In the genomic region with DNA sequence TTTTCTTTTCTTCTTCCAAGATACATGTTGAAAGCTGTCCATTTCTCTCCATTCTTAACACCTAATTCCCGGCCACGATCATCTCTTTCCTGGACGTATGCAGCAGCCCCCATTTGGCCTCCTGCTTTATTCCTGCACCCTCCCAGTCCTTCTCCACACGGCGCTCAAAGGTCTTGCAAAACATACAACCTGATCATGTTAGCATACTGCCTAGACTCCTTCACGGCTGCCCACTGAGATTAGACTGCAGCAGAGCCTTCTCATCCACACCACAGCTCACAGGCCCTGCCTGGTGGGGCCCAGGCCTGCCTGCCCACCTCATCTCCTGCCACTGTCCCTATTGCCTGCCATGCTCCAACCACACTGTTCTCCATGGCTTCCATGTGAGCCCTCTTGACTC, we compare ENCODE assay signal across 1 cellular context.
TF ChIP-seq lines count a peak whose summit lies in the region.

No MANE protein-coding gene starts in this region.

TF ChIP-seq in HepG2, 621 proteins besides CTCF, POLR2A, EP300 and RAD21:
- TF ChIP-seq ZBTB25 (CRISPR knock-in tag; IDR thresholded peaks at IDR 0.05): no peak
- TF ChIP-seq, protein P1, sequence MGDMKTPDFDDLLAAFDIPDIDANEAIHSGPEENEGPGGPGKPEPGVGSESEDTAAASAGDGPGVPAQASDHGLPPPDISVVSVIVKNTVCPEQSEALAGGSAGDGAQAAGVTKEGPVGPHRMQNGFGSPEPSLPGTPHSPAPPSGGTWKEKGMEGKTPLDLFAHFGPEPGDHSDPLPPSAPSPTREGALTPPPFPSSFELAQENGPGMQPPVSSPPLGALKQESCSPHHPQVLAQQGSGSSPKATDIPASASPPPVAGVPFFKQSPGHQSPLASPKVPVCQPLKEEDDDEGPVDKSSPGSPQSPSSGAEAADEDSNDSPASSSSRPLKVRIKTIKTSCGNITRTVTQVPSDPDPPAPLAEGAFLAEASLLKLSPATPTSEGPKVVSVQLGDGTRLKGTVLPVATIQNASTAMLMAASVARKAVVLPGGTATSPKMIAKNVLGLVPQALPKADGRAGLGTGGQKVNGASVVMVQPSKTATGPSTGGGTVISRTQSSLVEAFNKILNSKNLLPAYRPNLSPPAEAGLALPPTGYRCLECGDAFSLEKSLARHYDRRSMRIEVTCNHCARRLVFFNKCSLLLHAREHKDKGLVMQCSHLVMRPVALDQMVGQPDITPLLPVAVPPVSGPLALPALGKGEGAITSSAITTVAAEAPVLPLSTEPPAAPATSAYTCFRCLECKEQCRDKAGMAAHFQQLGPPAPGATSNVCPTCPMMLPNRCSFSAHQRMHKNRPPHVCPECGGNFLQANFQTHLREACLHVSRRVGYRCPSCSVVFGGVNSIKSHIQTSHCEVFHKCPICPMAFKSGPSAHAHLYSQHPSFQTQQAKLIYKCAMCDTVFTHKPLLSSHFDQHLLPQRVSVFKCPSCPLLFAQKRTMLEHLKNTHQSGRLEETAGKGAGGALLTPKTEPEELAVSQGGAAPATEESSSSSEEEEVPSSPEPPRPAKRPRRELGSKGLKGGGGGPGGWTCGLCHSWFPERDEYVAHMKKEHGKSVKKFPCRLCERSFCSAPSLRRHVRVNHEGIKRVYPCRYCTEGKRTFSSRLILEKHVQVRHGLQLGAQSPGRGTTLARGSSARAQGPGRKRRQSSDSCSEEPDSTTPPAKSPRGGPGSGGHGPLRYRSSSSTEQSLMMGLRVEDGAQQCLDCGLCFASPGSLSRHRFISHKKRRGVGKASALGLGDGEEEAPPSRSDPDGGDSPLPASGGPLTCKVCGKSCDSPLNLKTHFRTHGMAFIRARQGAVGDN (CRISPR knock-in tag; IDR thresholded peaks at IDR 0.05): 0 out of 2 replicates have a peak, but pooled peaks have one; percentile 19
